Comparison of ENCODE assay signal across 8 cellular contexts in the genomic region with DNA sequence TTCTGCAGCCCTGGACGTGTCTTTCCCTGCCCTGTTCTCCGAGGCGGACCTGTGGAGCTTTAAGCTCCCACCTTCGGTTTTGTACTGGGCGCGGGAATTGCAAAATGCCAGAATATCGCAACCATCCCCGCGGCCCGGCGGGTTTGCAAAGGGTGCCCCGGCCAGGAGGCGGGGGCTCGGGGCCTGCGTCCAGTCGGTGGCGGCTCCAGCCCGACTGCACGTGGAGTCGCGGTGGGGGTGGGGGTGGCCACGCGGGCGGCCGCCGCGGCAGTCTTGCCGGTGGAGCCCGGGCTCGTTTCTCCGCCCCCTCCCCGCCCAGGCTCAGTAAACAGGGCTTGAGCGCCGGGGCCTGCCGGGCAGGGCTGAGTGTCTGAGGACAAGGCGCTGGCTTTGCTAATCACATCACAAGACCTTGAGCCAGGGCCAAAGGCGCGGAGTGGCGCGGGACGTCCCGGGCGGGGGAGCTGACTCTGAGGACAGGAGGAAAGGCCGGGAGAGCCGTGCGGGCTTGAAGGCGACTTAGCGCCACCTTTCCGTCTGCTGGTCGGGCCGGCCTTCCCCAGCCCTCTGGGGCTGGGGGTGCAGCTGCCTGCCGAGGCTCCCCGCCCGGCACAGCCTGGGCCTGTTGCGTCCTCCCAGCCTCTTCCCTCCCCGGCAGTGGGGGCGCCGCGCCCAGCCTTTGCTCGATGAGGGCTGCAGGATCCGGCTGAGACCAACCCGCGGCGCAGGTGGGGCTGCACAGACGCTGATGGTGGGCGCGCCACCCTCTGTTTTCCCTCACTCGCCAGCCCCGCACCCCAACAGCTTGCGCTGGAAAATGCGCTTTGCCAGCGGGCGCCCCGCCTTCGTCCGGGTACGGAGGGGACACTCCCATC. TPM values are rescaled to one million over a fixed set of nuclear protein-coding genes. Genes with fewer than 3 reads are reported as not detected.
A peak's percentile ranks its signal among the peaks of the same experiment; 100 is the strongest.
DNase-seq lines count a peak whose midpoint lies in the region; ATAC-seq and TF ChIP-seq lines count a peak whose summit lies in the region.

No MANE protein-coding gene starts in this region.

- no peaks in the 10 kb centered on the region for H3K27me3 ChIP-seq in Caco-2 (replicated peaks; ENCODE audit: control insufficient read depth, insufficient read depth, low read length)

- H3K4me3 ChIP-seq in Caco-2 (ENCODE audit: low read depth, low read length), result peak overlapping the region; percentile 87

- H3K36me3 Mint-ChIP-seq in Caco-2 (ENCODE audit: insufficient read depth, unreplicated experiment), result peaks cover 80% of the 10 kb centered on the region

- peak overlapping the region; percentile 70 for H3K4me3 Mint-ChIP-seq in Caco-2 (ENCODE audit: unreplicated experiment)

- ATAC-seq in GM21515 (IDR thresholded peaks at IDR 0.05; ENCODE audit: unreplicated experiment), result peak; percentile 20
- ATAC-seq in left cardiac atrium, result peak; percentile 66 to 76

- no TSS peak for BruUV-seq in Caco-2 (replicated peaks; lab: Mats Ljungman, UMichigan)

- no peaks in the 10 kb centered on the region for H3K27me3 Mint-ChIP-seq in Caco-2 (ENCODE audit: insufficient read depth, unreplicated experiment)

- H3K4me1 Mint-ChIP-seq in Caco-2 (ENCODE audit: low read depth, unreplicated experiment), result peaks cover 22% of the 10 kb centered on the region

- H3K36me3 ChIP-seq in Caco-2 (ENCODE audit: control insufficient read depth, insufficient read depth, low read length), result peaks cover 21% of the 10 kb centered on the region

- POLR2A ChIA-PET in Caco-2 (lab: Charles Lee), result interaction anchor here (0.6 to 2.7 kb wide), 32 partner anchors 9 to 418 kb away, joined by 3 to 47 read pairs (median 4); no protein-coding TSS in a partner anchor

- DNase-seq in Caco-2, result peak; percentile 94
- DNase-seq in M059J (ENCODE audit: low read depth), result peak; percentile 80
- peak; percentile 37 for DNase-seq in T follicular helper cell (ENCODE audit: low read depth)
- peak; percentile 77 for DNase-seq in amniotic epithelial cell (ENCODE audit: low read depth)
- peak; percentile 95 for DNase-seq in left cardiac atrium
- DNase-seq in posterior vena cava (ENCODE audit: low spot score), result peak; percentile 97
- DNase-seq in ureter (ENCODE audit: low spot score), result peak; percentile 96

- CTCF ChIA-PET in Caco-2 (lab: Charles Lee), result interaction anchor here (0.6 to 4.8 kb wide), 20 partner anchors 45 to 1016 kb away, joined by 3 to 39 read pairs (median 4); a partner anchor contains a TSS

- H3K4me1 ChIP-seq in Caco-2, result peaks cover 41% of the 10 kb centered on the region

- no peaks in the 10 kb centered on the region for H3K9me3 ChIP-seq in Caco-2

- no peak for TF ChIP-seq CTCF in Caco-2 (IDR thresholded peaks at IDR 0.05; ENCODE audit: insufficient read depth in 1 of 2, low read depth in 1 of 2, low read length in 1 of 2, severe bottlenecking in 1 of 2, unreplicated experiment in 1 of 2)

- no peaks in the 10 kb centered on the region for H3K9me3 Mint-ChIP-seq in Caco-2 (ENCODE audit: unreplicated experiment)

- H3K27ac Mint-ChIP-seq in Caco-2 (ENCODE audit: unreplicated experiment), result peak overlapping the region; percentile 97

- intact Hi-C loops in Caco-2 (cut with micrococcal nuclease; ENCODE audit: unreplicated experiment) (loop anchor here (1.0 to 5.0 kb wide), 7 partner anchors 33 to 415 kb away; no protein-coding TSS in a partner anchor), left cardiac atrium (cut with DNase I) (loop anchor here (5.0 to 10.0 kb wide), 4 partner anchors 92 to 372 kb away; no protein-coding TSS in a partner anchor), posterior vena cava (cut with DNase I) (loop anchor here (5.0 to 10.0 kb wide), 7 partner anchors 202 to 1285 kb away; no protein-coding TSS in a partner anchor)

RNA-seq across cellular contexts. Expression of a gene that starts 0.8 kb away (rescaled TPM):
- total RNA-seq in Caco-2 (2022), result 225 and 237 TPM in 2 replicates
- total RNA-seq in M059J (2014; rRNA removed; shearing (Covaris generic)), result 2.5 and 5.7 TPM in 2 replicates
- 10 to 100 TPM; 64.0 to 82.1 TPM for total RNA-seq in left cardiac atrium
- total RNA-seq in posterior vena cava, result 100 to 1,000 TPM; 123 to 148 TPM
- total RNA-seq in ureter, result 149 TPM

Comparison
In these comparisons a context has a peak if more than half of its experiments do, and no peak if none do; other contexts are left out.
1. Peak in every context shown above with its lines: DNase-seq, ATAC-seq and H3K4me3 ChIP-seq.
2. DNase-seq: peak in every context shown above with its lines; median percentile 97 in posterior vena cava; 96 in ureter; 95 in left cardiac atrium; 94 in Caco-2; 80 in M059J; 77 in amniotic epithelial cell; 37 in T follicular helper cell.